ENCODE assay signal across 31 cellular contexts in the genomic region with DNA sequence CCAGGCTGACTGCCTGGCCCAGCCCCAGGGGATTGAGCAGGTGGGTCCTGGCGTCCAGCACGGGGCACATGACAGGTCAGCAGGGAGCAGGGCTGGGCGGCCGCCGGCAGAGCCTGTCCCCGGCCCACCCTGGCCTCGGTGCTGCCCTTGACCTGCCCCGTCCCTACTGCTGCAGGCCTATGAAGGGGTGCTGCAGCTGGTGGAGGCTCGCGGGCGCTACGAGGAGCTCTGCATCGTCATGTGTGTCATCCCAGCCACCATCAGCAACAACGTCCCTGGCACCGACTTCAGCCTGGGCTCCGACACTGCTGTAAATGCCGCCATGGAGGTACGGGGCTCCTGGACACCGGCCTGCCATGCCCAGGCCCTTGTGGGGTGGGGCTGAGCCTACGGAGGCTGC. TPM values are rescaled to one million over a fixed set of nuclear protein-coding genes. Genes with fewer than 3 reads are reported as not detected.
"Had no signal": no experiment of that assay in that cellular context is flagged by ENCODE, and none has a peak within 500 bp of the region (broad histone marks: within the 10 kb centered on the region; RNA-seq: fewer than 3 reads in every experiment).

No MANE protein-coding gene starts in this region.

- H3K27me3 Mint-ChIP-seq: dendritic cell treated with granulocyte-macrophage colony-stimulating factor and Interleukin-4, amounts not matched to agents 40 ng/mL and 50 ng/mL, for 4 days; effector memory CD8-positive, alpha-beta T cell had no signal

- FAIRE-seq: endometrium, islet of Langerhans, keratinocyte had no signal

- H3K9me3 ChIP-seq: colonic mucosa, esophagus squamous epithelium, gastrocnemius medialis, heart right ventricle, left lung, lower lobe of right lung, mucosa of descending colon had no signal

- H3K36me3 ChIP-seq: gastrocnemius medialis had no signal

- H3K4me3 ChIP-seq: colonic mucosa, esophagus squamous epithelium, gastrocnemius medialis, heart right ventricle, left lung, lower lobe of right lung, mucosa of descending colon had no signal

- H3K4me1 ChIP-seq: colonic mucosa, esophagus squamous epithelium, gastrocnemius medialis, heart right ventricle, lower lobe of right lung had no signal

- H3K27me3 ChIP-seq: colonic mucosa, esophagus squamous epithelium, gastrocnemius medialis, heart right ventricle, left lung had no signal

- ATAC-seq: effector memory CD8-positive, alpha-beta T cell; esophagus mucosa; heart right ventricle; left cardiac atrium; left lung; left ventricle myocardium superior; lower lobe of right lung; mucosa of descending colon had no signal

- H3K36me3 Mint-ChIP-seq: mesothelial cell of epicardium had no signal

- H3K9me3 Mint-ChIP-seq: dendritic cell treated with granulocyte-macrophage colony-stimulating factor and Interleukin-4, amounts not matched to agents 40 ng/mL and 50 ng/mL, for 4 days; effector memory CD8-positive, alpha-beta T cell; endodermal cell; mesothelial cell of epicardium had no signal

- H3K4me3 Mint-ChIP-seq: dendritic cell treated with granulocyte-macrophage colony-stimulating factor and Interleukin-4, amounts not matched to agents 40 ng/mL and 50 ng/mL, for 4 days; effector memory CD8-positive, alpha-beta T cell; endodermal cell; mesothelial cell of epicardium had no signal

- H3K4me1 Mint-ChIP-seq: endodermal cell, mesothelial cell of epicardium had no signal

- DNase-seq: colonic mucosa; cortex of kidney; effector CD8-positive, alpha-beta T cell; effector memory CD8-positive, alpha-beta T cell; endodermal cell; erythroblast; esophagus squamous epithelium; foreskin fibroblast; foreskin melanocyte; gastrocnemius medialis; glutamatergic neuron; head of caudate nucleus; hippocampal formation; left cardiac atrium; left ventricle myocardium superior; lower lobe of right lung; mesenchymal stem cell; mucosa of descending colon had no signal

- H3K27ac Mint-ChIP-seq: dendritic cell treated with granulocyte-macrophage colony-stimulating factor and Interleukin-4, amounts not matched to agents 40 ng/mL and 50 ng/mL, for 4 days; endodermal cell; mesothelial cell of epicardium had no signal

- H3K27ac ChIP-seq: colonic mucosa, epithelial cell of prostate, esophagus squamous epithelium, gastrocnemius medialis, heart right ventricle, left lung, lower lobe of right lung had no signal

RNA-seq across cellular contexts. Expression of a gene that starts 37.9 kb away (rescaled TPM):
- total RNA-seq: dermis microvascular lymphatic vessel endothelial cell, esophagus mucosa, esophagus squamous epithelium, gastrocnemius medialis, glomerular endothelial cell, left ventricle myocardium superior, lower lobe of right lung, lung microvascular endothelial cell, mesenteric fat pad had no signal
- polyA plus RNA-seq: keratinocyte had no signal
